ENCODE assay signal across 1 cellular context in genomic region chr11:69351460-69351859, GRCh38.
TF ChIP-seq lines count a peak whose summit lies in the region.

No MANE protein-coding gene starts in this region.

TF ChIP-seq in HCT116, 20 proteins besides CTCF, POLR2A, EP300 and RAD21 (continued from another document):
- TF ChIP-seq REST (IDR thresholded peaks at IDR 0.05; ENCODE audit: low read depth), result no peak
- peak; percentile 40; the same call in 1 of the 2 replicates for TF ChIP-seq SP1 (IDR thresholded peaks at IDR 0.05; ENCODE audit: low read depth)
- no peak for TF ChIP-seq TCF7L2 (IDR thresholded peaks at IDR 0.05; ENCODE audit: borderline replicate concordance, extremely low read depth, insufficient read depth, insufficient read length)
- TF ChIP-seq MAX (IDR thresholded peaks at IDR 0.05), result no peak
